In the genomic region with DNA sequence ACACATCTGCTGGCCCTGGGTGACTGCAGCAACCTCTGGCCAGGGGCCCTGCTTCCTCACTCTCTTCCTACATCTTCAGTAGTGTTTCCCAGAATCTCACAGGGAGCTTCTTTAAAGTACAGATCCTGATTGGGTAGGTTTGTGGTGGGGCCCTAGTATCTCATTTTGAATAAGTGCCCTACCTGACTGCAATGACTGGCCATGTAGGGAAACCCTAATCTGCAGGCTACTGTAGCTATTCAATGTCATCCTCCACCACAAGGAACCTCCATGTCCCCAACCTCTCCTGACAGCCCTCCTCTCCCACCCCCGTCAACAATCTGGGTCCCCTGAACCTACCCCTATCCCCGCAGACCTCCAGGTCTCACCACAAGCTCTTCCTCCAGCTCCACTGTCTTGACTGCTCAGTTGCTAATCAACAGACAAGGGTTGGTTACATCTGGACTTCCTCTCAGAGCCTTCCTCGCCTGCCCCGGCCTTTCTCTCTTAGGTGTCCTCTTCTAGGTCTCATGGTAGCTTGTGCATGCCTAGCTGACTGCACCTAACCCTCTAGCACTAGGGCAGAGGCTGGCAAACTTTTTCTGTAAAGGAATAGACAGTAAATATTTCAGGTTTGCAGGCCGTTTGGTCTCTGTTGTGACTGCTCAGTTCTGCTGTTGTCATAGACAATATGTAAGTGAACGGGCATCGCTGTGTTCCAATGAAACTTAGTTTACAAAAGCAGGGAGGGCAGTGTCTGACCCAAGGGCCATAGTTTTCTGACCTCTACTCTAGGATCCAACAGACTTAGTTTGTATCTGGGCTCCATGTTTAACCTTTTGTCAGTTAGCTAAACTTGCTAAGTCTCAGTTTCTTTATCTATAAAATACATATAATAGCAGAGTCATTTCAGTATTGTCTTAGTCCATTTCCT, we compare ENCODE assay signal across 2 cellular contexts.
TF ChIP-seq lines count a peak whose summit lies in the region.

No MANE protein-coding gene starts in this region.

TF ChIP-seq in liver, 16 proteins besides CTCF, POLR2A, EP300 and RAD21:
- peak; percentile 85 for TF ChIP-seq SP1 (IDR thresholded peaks at IDR 0.05)
- peak in 1 of 2 donors; percentile 77 for TF ChIP-seq RXRA (IDR thresholded peaks at IDR 0.05)
- peak in 1 of 2 donors; percentile 88 for TF ChIP-seq HNF4A (conservative IDR thresholded peaks at IDR 0.05)
- TF ChIP-seq EGR1 (IDR thresholded peaks at IDR 0.05; ENCODE audit: low read depth in 2 of 2) = no peak

TF ChIP-seq in HepG2, 621 proteins besides CTCF, POLR2A, EP300 and RAD21:
- TF ChIP-seq, protein P1, sequence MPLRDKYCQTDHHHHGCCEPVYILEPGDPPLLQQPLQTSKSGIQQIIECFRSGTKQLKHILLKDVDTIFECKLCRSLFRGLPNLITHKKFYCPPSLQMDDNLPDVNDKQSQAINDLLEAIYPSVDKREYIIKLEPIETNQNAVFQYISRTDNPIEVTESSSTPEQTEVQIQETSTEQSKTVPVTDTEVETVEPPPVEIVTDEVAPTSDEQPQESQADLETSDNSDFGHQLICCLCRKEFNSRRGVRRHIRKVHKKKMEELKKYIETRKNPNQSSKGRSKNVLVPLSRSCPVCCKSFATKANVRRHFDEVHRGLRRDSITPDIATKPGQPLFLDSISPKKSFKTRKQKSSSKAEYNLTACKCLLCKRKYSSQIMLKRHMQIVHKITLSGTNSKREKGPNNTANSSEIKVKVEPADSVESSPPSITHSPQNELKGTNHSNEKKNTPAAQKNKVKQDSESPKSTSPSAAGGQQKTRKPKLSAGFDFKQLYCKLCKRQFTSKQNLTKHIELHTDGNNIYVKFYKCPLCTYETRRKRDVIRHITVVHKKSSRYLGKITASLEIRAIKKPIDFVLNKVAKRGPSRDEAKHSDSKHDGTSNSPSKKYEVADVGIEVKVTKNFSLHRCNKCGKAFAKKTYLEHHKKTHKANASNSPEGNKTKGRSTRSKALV (CRISPR knock-in tag; IDR thresholded peaks at IDR 0.05) = no peak
- TF ChIP-seq SIX1 (CRISPR knock-in tag; IDR thresholded peaks at IDR 0.05; ENCODE audit: borderline replicate concordance) = no peak
- TF ChIP-seq SUZ12 (IDR thresholded peaks at IDR 0.05; ENCODE audit: low read depth, low read length) = no peak
- no peak for TF ChIP-seq ZNF296 (CRISPR knock-in tag; conservative IDR thresholded peaks at IDR 0.05)
- no peak for TF ChIP-seq KDM5B (CRISPR knock-in tag; IDR thresholded peaks at IDR 0.05; ENCODE audit: borderline replicate concordance)
- TF ChIP-seq, protein P2, sequence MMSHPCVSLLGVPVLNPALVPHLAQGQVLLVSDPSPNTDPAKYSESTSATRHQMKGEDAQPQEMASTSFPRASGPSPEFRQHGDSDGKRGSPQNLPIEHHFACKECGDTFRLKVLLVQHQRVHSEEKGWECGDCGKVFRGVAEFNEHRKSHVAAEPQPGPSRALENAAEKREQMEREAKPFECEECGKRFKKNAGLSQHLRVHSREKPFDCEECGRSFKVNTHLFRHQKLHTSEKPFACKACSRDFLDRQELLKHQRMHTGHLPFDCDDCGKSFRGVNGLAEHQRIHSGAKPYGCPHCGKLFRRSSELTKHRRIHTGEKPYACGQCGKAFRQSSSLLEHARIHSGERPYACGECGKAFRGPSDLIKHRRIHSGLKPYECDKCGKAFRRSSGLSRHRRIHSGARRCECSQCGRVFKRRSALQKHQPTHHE (CRISPR knock-in tag; IDR thresholded peaks at IDR 0.05; ENCODE audit: borderline replicate concordance) = no peak
- no peak for TF ChIP-seq MTF2 (CRISPR knock-in tag; IDR thresholded peaks at IDR 0.05; ENCODE audit: borderline replicate concordance)
- no peak for TF ChIP-seq ZNF496 (CRISPR knock-in tag; IDR thresholded peaks at IDR 0.05; ENCODE audit: insufficient replicate concordance)
- TF ChIP-seq, protein P3, sequence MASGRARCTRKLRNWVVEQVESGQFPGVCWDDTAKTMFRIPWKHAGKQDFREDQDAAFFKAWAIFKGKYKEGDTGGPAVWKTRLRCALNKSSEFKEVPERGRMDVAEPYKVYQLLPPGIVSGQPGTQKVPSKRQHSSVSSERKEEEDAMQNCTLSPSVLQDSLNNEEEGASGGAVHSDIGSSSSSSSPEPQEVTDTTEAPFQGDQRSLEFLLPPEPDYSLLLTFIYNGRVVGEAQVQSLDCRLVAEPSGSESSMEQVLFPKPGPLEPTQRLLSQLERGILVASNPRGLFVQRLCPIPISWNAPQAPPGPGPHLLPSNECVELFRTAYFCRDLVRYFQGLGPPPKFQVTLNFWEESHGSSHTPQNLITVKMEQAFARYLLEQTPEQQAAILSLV (CRISPR knock-in tag; IDR thresholded peaks at IDR 0.05; ENCODE audit: borderline replicate concordance) = no peak
- no peak for TF ChIP-seq ZNF510 (CRISPR knock-in tag; IDR thresholded peaks at IDR 0.05; ENCODE audit: low read depth)
- TF ChIP-seq NFIC (IDR thresholded peaks at IDR 0.05; ENCODE audit: low read length) = no peak
- no peak for TF ChIP-seq KAT8 (CRISPR knock-in tag; IDR thresholded peaks at IDR 0.05)
